ENCODE assay signal across 38 cellular contexts in the genomic region with DNA sequence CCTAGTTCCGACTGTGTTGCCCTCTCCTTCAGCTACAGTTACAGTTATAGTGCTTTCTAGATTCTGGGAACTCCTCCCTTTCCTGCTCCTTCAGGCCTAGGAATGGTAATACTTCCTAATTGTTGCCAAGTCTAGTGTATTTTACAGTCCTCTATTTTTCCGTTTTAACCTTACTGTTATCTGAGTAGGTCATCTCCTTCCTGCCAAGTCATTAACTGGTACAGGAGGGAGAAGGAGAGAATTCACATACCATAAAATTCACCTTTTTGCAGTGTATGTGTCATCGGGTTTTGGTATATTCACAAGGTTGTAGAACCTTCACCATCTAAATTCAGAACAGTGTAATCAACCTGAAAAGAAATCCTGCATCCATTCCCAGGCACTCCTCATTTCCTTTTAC.
"Had no signal": no experiment of that assay in that cellular context is flagged by ENCODE, and none has a peak within 500 bp of the region (broad histone marks: within the 10 kb centered on the region; RNA-seq: fewer than 3 reads in every experiment).

No MANE protein-coding gene starts in this region.

- H3K4me3 ChIP-seq: adrenal gland, ascending aorta, body of pancreas, breast epithelium, cardiac muscle cell, colonic mucosa had no signal

- H3K4me3 Mint-ChIP-seq: activated naive CD4-positive, alpha-beta T cell treated with anti-CD3 and anti-CD28 coated beads for 36 hours; activated naive CD4-positive, alpha-beta T cell treated with anti-CD3 and anti-CD28 coated beads, Interleukin-2, amount 10 ng/mL, durations not matched to agents 7 days and 5 days; activated naive CD4-positive, alpha-beta T cell treated with anti-CD3 and anti-CD28 coated beads, Interleukin-2, amount 50 U/mL, for 24 hours; activated naive CD8-positive, alpha-beta T cell; activated naive CD8-positive, alpha-beta T cell treated with anti-CD3 and anti-CD28 coated beads for 36 hours; activated naive CD8-positive, alpha-beta T cell treated with anti-CD3 and anti-CD28 coated beads, Interleukin-2, amount 10 ng/mL, durations not matched to agents 7 days and 5 days; activated naive CD8-positive, alpha-beta T cell treated with anti-CD3 and anti-CD28 coated beads, Interleukin-2, amount 50 U/mL, for 24 hours; activated T-cell treated with anti-CD3 and anti-CD28 coated beads, Interleukin-2, amount 50 U/mL, for 72 hours; activated T-helper 1 cell treated with anti-CD3 and anti-CD28 coated beads, Interleukin-12 subunit alpha, Interleukin-12 subunit beta, Interleukin-2, Interleukin-4 antibody, amounts not matched to agents 30 ng/mL and 10 ng/mL and 1 ng/mL, durations not matched to agents 14 hours and 24 hours and 36 hours; activated T-helper 17 cell treated with anti-CD3 and anti-CD28 coated beads, Interleukin-2, amount 50 U/mL, for 72 hours; brain; central memory CD8-positive, alpha-beta T cell had no signal

- H3K27ac Mint-ChIP-seq: activated naive CD4-positive, alpha-beta T cell treated with anti-CD3 and anti-CD28 coated beads for 36 hours; activated naive CD4-positive, alpha-beta T cell treated with anti-CD3 and anti-CD28 coated beads, Interleukin-2, amount 10 ng/mL, durations not matched to agents 7 days and 5 days; activated naive CD4-positive, alpha-beta T cell treated with anti-CD3 and anti-CD28 coated beads, Interleukin-2, amount 50 U/mL, for 24 hours; activated naive CD4-positive, alpha-beta T cell treated with anti-CD3 and anti-CD28 coated beads, Interleukin-2, amount 50 U/mL, for 72 hours; activated naive CD8-positive, alpha-beta T cell; activated naive CD8-positive, alpha-beta T cell treated with anti-CD3 and anti-CD28 coated beads for 36 hours; activated naive CD8-positive, alpha-beta T cell treated with anti-CD3 and anti-CD28 coated beads, Interleukin-2, amount 10 ng/mL, durations not matched to agents 7 days and 5 days; activated naive CD8-positive, alpha-beta T cell treated with anti-CD3 and anti-CD28 coated beads, Interleukin-2, amount 50 U/mL, for 24 hours; activated T-cell treated with anti-CD3 and anti-CD28 coated beads, Interleukin-2, amount 50 U/mL, for 72 hours; activated T-helper 1 cell treated with anti-CD3 and anti-CD28 coated beads, Interleukin-12 subunit alpha, Interleukin-12 subunit beta, Interleukin-2, Interleukin-4 antibody, amounts not matched to agents 30 ng/mL and 10 ng/mL and 1 ng/mL, durations not matched to agents 14 hours and 24 hours and 36 hours; activated T-helper 17 cell treated with anti-CD3 and anti-CD28 coated beads, Interleukin-2, amount 50 U/mL, for 72 hours; activated T-helper 2 cell treated with anti-CD3 and anti-CD28 coated beads, Interferon-gamma antibody, Interleukin-2, Interleukin-4, amounts not matched to agents 10 μg/mL and 5 μg/mL and 100 μg/mL, durations not matched to agents 14 hours and 24 hours and 36 hours; brain had no signal

- H3K36me3 ChIP-seq: adrenal gland, ascending aorta, brain microvascular endothelial cell, breast epithelium, cardiac muscle cell, colonic mucosa had no signal

- H3K4me1 ChIP-seq: adrenal gland, ascending aorta, body of pancreas, breast epithelium, colonic mucosa had no signal

- DNase-seq: activated effector memory CD4-positive, alpha-beta T cell treated with anti-CD3 and anti-CD28 coated beads, Interleukin-2, amount 50 U/mL, for 16 hours; activated effector memory CD4-positive, alpha-beta T cell treated with Interleukin-2 at 50 U/mL for 16 hours; activated gamma-delta T cell; activated gamma-delta T cell treated with Interleukin-2 at 50 U/mL for 16 hours; activated naive CD4-positive, alpha-beta T cell; activated naive CD4-positive, alpha-beta T cell treated with anti-CD3 and anti-CD28 coated beads for 36 hours; activated naive CD4-positive, alpha-beta T cell treated with anti-CD3 and anti-CD28 coated beads, Interleukin-2, amount 10 ng/mL, durations not matched to agents 7 days and 5 days; activated naive CD4-positive, alpha-beta T cell treated with anti-CD3 and anti-CD28 coated beads, Interleukin-2, amount 50 U/mL, for 16 hours; activated naive CD4-positive, alpha-beta T cell treated with Interleukin-2 at 50 U/mL for 16 hours; activated naive CD8-positive, alpha-beta T cell treated with anti-CD3 and anti-CD28 coated beads for 36 hours; activated naive CD8-positive, alpha-beta T cell treated with anti-CD3 and anti-CD28 coated beads, Interleukin-2, amount 10 ng/mL, durations not matched to agents 7 days and 5 days; activated naive CD8-positive, alpha-beta T cell treated with anti-CD3 and anti-CD28 coated beads, Interleukin-2, amount 50 U/mL, for 24 hours; activated T-cell treated with anti-CD3 and anti-CD28 coated beads, Interleukin-2, amount 50 U/mL, for 48 hours; activated T-cell treated with anti-CD3 and anti-CD28 coated beads, Interleukin-2, amount 50 U/mL, for 72 hours; adrenal gland; amniotic stem cell; amygdala; anterior cingulate cortex; aorta; body of pancreas; brain microvascular endothelial cell; caudate nucleus; central memory CD4-positive, alpha-beta T cell; cerebellar nuclear complex; colonic mucosa had no signal

- H3K4me1 Mint-ChIP-seq: activated naive CD4-positive, alpha-beta T cell treated with anti-CD3 and anti-CD28 coated beads, Interleukin-2, amount 10 ng/mL, durations not matched to agents 7 days and 5 days; activated naive CD4-positive, alpha-beta T cell treated with anti-CD3 and anti-CD28 coated beads, Interleukin-2, amount 50 U/mL, for 24 hours; activated naive CD8-positive, alpha-beta T cell treated with anti-CD3 and anti-CD28 coated beads for 36 hours; activated naive CD8-positive, alpha-beta T cell treated with anti-CD3 and anti-CD28 coated beads, Interleukin-2, amount 10 ng/mL, durations not matched to agents 7 days and 5 days; activated naive CD8-positive, alpha-beta T cell treated with anti-CD3 and anti-CD28 coated beads, Interleukin-2, amount 50 U/mL, for 24 hours; activated T-helper 17 cell treated with anti-CD3 and anti-CD28 coated beads, Interleukin-2, amount 50 U/mL, for 72 hours; central memory CD8-positive, alpha-beta T cell had no signal

- H3K27me3 Mint-ChIP-seq: activated naive CD4-positive, alpha-beta T cell treated with anti-CD3 and anti-CD28 coated beads, Interleukin-2, amount 10 ng/mL, durations not matched to agents 7 days and 5 days; activated naive CD4-positive, alpha-beta T cell treated with anti-CD3 and anti-CD28 coated beads, Interleukin-2, amount 50 U/mL, for 24 hours; activated naive CD8-positive, alpha-beta T cell; activated naive CD8-positive, alpha-beta T cell treated with anti-CD3 and anti-CD28 coated beads for 36 hours; activated naive CD8-positive, alpha-beta T cell treated with anti-CD3 and anti-CD28 coated beads, Interleukin-2, amount 10 ng/mL, durations not matched to agents 7 days and 5 days; activated naive CD8-positive, alpha-beta T cell treated with anti-CD3 and anti-CD28 coated beads, Interleukin-2, amount 50 U/mL, for 24 hours; activated T-helper 17 cell treated with anti-CD3 and anti-CD28 coated beads, Interleukin-2, amount 50 U/mL, for 72 hours; brain; central memory CD8-positive, alpha-beta T cell had no signal

- H3K27ac ChIP-seq: adrenal gland, ascending aorta, body of pancreas, brain microvascular endothelial cell, breast epithelium, cardiac muscle cell, colonic mucosa had no signal

- FAIRE-seq: astrocyte, colon had no signal

- H3K9me3 Mint-ChIP-seq: activated naive CD4-positive, alpha-beta T cell treated with anti-CD3 and anti-CD28 coated beads, Interleukin-2, amount 50 U/mL, for 24 hours; activated naive CD8-positive, alpha-beta T cell treated with anti-CD3 and anti-CD28 coated beads for 36 hours; activated naive CD8-positive, alpha-beta T cell treated with anti-CD3 and anti-CD28 coated beads, Interleukin-2, amount 10 ng/mL, durations not matched to agents 7 days and 5 days; activated T-helper 1 cell treated with anti-CD3 and anti-CD28 coated beads, Interleukin-12 subunit alpha, Interleukin-12 subunit beta, Interleukin-2, Interleukin-4 antibody, amounts not matched to agents 30 ng/mL and 10 ng/mL and 1 ng/mL, durations not matched to agents 14 hours and 24 hours and 36 hours; activated T-helper 2 cell treated with anti-CD3 and anti-CD28 coated beads, Interferon-gamma antibody, Interleukin-2, Interleukin-4, amounts not matched to agents 10 μg/mL and 5 μg/mL and 100 μg/mL, durations not matched to agents 14 hours and 24 hours and 36 hours had no signal

- ATAC-seq: activated naive CD4-positive, alpha-beta T cell treated with anti-CD3 and anti-CD28 coated beads, Interleukin-2, amount 50 U/mL, for 72 hours; activated naive CD8-positive, alpha-beta T cell treated with anti-CD3 and anti-CD28 coated beads, Interleukin-2, amount 50 U/mL, for 24 hours; activated T-cell treated with anti-CD3 and anti-CD28 coated beads, Interleukin-2, amount 50 U/mL, for 72 hours; activated T-helper 17 cell treated with anti-CD3 and anti-CD28 coated beads, Interleukin-2, amount 50 U/mL, for 72 hours; body of pancreas had no signal

- H3K27me3 ChIP-seq: adrenal gland, ascending aorta, body of pancreas, brain microvascular endothelial cell, breast epithelium, cardiac muscle cell, colonic mucosa had no signal

- H3K36me3 Mint-ChIP-seq: activated naive CD4-positive, alpha-beta T cell treated with anti-CD3 and anti-CD28 coated beads, Interleukin-2, amount 10 ng/mL, durations not matched to agents 7 days and 5 days; activated naive CD4-positive, alpha-beta T cell treated with anti-CD3 and anti-CD28 coated beads, Interleukin-2, amount 50 U/mL, for 24 hours; activated naive CD4-positive, alpha-beta T cell treated with anti-CD3 and anti-CD28 coated beads, Interleukin-2, amount 50 U/mL, for 72 hours; activated naive CD8-positive, alpha-beta T cell; activated naive CD8-positive, alpha-beta T cell treated with anti-CD3 and anti-CD28 coated beads for 36 hours; activated naive CD8-positive, alpha-beta T cell treated with anti-CD3 and anti-CD28 coated beads, Interleukin-2, amount 10 ng/mL, durations not matched to agents 7 days and 5 days; brain had no signal

- H3K9me3 ChIP-seq: adrenal gland, ascending aorta, body of pancreas, breast epithelium, colonic mucosa had no signal
